In the genomic region with DNA sequence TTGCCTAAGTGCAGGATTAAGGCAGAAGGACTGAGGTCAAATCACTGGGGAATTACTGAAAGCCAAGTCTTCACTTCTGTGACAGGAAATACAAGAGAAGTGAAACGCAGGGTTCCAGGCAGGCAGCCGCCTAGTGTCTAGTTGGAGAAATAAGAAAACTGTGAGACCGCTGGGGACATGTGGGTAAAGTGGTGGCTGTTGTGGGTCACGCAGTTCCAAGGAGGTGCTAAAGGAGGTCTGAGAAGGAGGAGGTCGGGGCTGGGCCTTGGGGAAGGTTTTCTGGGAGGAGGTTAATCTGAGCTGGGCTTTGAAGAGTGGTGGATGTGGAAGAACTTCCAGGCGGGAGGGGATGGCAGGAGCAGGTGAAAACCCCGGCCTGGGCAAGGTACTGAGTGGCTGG, we compare ENCODE assay signal across 1 cellular context.
TF ChIP-seq lines count a peak whose summit lies in the region.

No MANE protein-coding gene starts in this region.

TF ChIP-seq in GM12878, 131 proteins besides CTCF, POLR2A, EP300 and RAD21 (continues in another document):
- no peak for TF ChIP-seq ZNF24 (IDR thresholded peaks at IDR 0.05)
- no peak for TF ChIP-seq NFYA (IDR thresholded peaks at IDR 0.05; ENCODE audit: borderline replicate concordance, low read depth, low read length)
- TF ChIP-seq CHD2 (IDR thresholded peaks at IDR 0.05; ENCODE audit: borderline replicate concordance, low read depth, low read length): peak; percentile 22; the same call in 1 of the 2 replicates
- peak; percentile 31; the same call in 1 of the 3 replicates for TF ChIP-seq POU2F2 (IDR thresholded peaks at IDR 0.05; ENCODE audit: borderline replicate concordance, low read depth, low read length)
- TF ChIP-seq, protein P1, sequence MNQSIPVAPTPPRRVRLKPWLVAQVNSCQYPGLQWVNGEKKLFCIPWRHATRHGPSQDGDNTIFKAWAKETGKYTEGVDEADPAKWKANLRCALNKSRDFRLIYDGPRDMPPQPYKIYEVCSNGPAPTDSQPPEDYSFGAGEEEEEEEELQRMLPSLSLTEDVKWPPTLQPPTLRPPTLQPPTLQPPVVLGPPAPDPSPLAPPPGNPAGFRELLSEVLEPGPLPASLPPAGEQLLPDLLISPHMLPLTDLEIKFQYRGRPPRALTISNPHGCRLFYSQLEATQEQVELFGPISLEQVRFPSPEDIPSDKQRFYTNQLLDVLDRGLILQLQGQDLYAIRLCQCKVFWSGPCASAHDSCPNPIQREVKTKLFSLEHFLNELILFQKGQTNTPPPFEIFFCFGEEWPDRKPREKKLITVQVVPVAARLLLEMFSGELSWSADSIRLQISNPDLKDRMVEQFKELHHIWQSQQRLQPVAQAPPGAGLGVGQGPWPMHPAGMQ (IDR thresholded peaks at IDR 0.05; ENCODE audit: borderline replicate concordance): peak; percentile 79
- TF ChIP-seq, protein P2, sequence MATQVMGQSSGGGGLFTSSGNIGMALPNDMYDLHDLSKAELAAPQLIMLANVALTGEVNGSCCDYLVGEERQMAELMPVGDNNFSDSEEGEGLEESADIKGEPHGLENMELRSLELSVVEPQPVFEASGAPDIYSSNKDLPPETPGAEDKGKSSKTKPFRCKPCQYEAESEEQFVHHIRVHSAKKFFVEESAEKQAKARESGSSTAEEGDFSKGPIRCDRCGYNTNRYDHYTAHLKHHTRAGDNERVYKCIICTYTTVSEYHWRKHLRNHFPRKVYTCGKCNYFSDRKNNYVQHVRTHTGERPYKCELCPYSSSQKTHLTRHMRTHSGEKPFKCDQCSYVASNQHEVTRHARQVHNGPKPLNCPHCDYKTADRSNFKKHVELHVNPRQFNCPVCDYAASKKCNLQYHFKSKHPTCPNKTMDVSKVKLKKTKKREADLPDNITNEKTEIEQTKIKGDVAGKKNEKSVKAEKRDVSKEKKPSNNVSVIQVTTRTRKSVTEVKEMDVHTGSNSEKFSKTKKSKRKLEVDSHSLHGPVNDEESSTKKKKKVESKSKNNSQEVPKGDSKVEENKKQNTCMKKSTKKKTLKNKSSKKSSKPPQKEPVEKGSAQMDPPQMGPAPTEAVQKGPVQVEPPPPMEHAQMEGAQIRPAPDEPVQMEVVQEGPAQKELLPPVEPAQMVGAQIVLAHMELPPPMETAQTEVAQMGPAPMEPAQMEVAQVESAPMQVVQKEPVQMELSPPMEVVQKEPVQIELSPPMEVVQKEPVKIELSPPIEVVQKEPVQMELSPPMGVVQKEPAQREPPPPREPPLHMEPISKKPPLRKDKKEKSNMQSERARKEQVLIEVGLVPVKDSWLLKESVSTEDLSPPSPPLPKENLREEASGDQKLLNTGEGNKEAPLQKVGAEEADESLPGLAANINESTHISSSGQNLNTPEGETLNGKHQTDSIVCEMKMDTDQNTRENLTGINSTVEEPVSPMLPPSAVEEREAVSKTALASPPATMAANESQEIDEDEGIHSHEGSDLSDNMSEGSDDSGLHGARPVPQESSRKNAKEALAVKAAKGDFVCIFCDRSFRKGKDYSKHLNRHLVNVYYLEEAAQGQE (IDR thresholded peaks at IDR 0.05; ENCODE audit: low read depth, low read length): no peak
- TF ChIP-seq SMAD5 (IDR thresholded peaks at IDR 0.05; ENCODE audit: low read depth): no peak
- TF ChIP-seq SREBF2 (IDR thresholded peaks at IDR 0.05; ENCODE audit: low read length): no peak
- 0 out of 2 replicates have a peak, but pooled peaks have one; percentile 22 for TF ChIP-seq IRF4 (IDR thresholded peaks at IDR 0.05; ENCODE audit: low read depth, low read length)
- no peak for TF ChIP-seq KLF5 (IDR thresholded peaks at IDR 0.05; ENCODE audit: partially characterized antibody)
- TF ChIP-seq IKZF1 (conservative IDR thresholded peaks at IDR 0.05): peak; percentile 88
- no peak for TF ChIP-seq CBX3 (IDR thresholded peaks at IDR 0.05; ENCODE audit: borderline replicate concordance, low read depth)
- peak; percentile 43; the same call in 1 of the 2 replicates for TF ChIP-seq ATF7 (IDR thresholded peaks at IDR 0.05; ENCODE audit: low read depth)
- TF ChIP-seq ZBED1 (IDR thresholded peaks at IDR 0.05; ENCODE audit: borderline replicate concordance): no peak
- TF ChIP-seq EED (IDR thresholded peaks at IDR 0.05; ENCODE audit: low read depth): peak; percentile 80
- 0 out of 2 replicates have a peak, but pooled peaks have one; percentile 24 for TF ChIP-seq RCOR1 (conservative IDR thresholded peaks at IDR 0.05; ENCODE audit: low read depth, low read length)
- no peak for TF ChIP-seq FOS (IDR thresholded peaks at IDR 0.05; ENCODE audit: borderline replicate concordance, extremely low read depth, insufficient read length)
- TF ChIP-seq, protein P3, sequence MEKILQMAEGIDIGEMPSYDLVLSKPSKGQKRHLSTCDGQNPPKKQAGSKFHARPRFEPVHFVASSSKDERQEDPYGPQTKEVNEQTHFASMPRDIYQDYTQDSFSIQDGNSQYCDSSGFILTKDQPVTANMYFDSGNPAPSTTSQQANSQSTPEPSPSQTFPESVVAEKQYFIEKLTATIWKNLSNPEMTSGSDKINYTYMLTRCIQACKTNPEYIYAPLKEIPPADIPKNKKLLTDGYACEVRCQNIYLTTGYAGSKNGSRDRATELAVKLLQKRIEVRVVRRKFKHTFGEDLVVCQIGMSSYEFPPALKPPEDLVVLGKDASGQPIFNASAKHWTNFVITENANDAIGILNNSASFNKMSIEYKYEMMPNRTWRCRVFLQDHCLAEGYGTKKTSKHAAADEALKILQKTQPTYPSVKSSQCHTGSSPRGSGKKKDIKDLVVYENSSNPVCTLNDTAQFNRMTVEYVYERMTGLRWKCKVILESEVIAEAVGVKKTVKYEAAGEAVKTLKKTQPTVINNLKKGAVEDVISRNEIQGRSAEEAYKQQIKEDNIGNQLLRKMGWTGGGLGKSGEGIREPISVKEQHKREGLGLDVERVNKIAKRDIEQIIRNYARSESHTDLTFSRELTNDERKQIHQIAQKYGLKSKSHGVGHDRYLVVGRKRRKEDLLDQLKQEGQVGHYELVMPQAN (conservative IDR thresholded peaks at IDR 0.05): no peak
- TF ChIP-seq, protein P4, sequence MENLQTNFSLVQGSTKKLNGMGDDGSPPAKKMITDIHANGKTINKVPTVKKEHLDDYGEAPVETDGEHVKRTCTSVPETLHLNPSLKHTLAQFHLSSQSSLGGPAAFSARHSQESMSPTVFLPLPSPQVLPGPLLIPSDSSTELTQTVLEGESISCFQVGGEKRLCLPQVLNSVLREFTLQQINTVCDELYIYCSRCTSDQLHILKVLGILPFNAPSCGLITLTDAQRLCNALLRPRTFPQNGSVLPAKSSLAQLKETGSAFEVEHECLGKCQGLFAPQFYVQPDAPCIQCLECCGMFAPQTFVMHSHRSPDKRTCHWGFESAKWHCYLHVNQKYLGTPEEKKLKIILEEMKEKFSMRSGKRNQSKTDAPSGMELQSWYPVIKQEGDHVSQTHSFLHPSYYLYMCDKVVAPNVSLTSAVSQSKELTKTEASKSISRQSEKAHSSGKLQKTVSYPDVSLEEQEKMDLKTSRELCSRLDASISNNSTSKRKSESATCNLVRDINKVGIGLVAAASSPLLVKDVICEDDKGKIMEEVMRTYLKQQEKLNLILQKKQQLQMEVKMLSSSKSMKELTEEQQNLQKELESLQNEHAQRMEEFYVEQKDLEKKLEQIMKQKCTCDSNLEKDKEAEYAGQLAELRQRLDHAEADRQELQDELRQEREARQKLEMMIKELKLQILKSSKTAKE (IDR thresholded peaks at IDR 0.05; ENCODE audit: low read depth, poor library complexity, severe bottlenecking): peak; percentile 78
- peak; percentile 62 for TF ChIP-seq NR2F1 (conservative IDR thresholded peaks at IDR 0.05)
- TF ChIP-seq, protein P5, sequence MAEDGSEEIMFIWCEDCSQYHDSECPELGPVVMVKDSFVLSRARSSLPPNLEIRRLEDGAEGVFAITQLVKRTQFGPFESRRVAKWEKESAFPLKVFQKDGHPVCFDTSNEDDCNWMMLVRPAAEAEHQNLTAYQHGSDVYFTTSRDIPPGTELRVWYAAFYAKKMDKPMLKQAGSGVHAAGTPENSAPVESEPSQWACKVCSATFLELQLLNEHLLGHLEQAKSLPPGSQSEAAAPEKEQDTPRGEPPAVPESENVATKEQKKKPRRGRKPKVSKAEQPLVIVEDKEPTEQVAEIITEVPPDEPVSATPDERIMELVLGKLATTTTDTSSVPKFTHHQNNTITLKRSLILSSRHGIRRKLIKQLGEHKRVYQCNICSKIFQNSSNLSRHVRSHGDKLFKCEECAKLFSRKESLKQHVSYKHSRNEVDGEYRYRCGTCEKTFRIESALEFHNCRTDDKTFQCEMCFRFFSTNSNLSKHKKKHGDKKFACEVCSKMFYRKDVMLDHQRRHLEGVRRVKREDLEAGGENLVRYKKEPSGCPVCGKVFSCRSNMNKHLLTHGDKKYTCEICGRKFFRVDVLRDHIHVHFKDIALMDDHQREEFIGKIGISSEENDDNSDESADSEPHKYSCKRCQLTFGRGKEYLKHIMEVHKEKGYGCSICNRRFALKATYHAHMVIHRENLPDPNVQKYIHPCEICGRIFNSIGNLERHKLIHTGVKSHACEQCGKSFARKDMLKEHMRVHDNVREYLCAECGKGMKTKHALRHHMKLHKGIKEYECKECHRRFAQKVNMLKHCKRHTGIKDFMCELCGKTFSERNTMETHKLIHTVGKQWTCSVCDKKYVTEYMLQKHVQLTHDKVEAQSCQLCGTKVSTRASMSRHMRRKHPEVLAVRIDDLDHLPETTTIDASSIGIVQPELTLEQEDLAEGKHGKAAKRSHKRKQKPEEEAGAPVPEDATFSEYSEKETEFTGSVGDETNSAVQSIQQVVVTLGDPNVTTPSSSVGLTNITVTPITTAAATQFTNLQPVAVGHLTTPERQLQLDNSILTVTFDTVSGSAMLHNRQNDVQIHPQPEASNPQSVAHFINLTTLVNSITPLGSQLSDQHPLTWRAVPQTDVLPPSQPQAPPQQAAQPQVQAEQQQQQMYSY (CRISPR knock-in tag; IDR thresholded peaks at IDR 0.05): no peak
- TF ChIP-seq YY1 (IDR thresholded peaks at IDR 0.05; ENCODE audit: low read depth, low read length): peak; percentile 56; the same call in 1 of the 2 replicates
- no peak for TF ChIP-seq TCF7 (IDR thresholded peaks at IDR 0.05; ENCODE audit: borderline replicate concordance)
- TF ChIP-seq, protein P6, sequence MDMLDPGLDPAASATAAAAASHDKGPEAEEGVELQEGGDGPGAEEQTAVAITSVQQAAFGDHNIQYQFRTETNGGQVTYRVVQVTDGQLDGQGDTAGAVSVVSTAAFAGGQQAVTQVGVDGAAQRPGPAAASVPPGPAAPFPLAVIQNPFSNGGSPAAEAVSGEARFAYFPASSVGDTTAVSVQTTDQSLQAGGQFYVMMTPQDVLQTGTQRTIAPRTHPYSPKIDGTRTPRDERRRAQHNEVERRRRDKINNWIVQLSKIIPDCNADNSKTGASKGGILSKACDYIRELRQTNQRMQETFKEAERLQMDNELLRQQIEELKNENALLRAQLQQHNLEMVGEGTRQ (IDR thresholded peaks at IDR 0.05; ENCODE audit: borderline replicate concordance, low read depth, low read length): no peak
- TF ChIP-seq, protein P7, sequence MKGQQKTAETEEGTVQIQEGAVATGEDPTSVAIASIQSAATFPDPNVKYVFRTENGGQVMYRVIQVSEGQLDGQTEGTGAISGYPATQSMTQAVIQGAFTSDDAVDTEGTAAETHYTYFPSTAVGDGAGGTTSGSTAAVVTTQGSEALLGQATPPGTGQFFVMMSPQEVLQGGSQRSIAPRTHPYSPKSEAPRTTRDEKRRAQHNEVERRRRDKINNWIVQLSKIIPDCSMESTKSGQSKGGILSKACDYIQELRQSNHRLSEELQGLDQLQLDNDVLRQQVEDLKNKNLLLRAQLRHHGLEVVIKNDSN (IDR thresholded peaks at IDR 0.05; ENCODE audit: borderline replicate concordance, extremely low read length, insufficient read depth, low read depth, low read length): no peak
- no peak for TF ChIP-seq HDAC2 (IDR thresholded peaks at IDR 0.05)
- TF ChIP-seq, protein P8, sequence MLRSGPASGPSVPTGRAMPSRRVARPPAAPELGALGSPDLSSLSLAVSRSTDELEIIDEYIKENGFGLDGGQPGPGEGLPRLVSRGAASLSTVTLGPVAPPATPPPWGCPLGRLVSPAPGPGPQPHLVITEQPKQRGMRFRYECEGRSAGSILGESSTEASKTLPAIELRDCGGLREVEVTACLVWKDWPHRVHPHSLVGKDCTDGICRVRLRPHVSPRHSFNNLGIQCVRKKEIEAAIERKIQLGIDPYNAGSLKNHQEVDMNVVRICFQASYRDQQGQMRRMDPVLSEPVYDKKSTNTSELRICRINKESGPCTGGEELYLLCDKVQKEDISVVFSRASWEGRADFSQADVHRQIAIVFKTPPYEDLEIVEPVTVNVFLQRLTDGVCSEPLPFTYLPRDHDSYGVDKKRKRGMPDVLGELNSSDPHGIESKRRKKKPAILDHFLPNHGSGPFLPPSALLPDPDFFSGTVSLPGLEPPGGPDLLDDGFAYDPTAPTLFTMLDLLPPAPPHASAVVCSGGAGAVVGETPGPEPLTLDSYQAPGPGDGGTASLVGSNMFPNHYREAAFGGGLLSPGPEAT (IDR thresholded peaks at IDR 0.05; ENCODE audit: low read depth): peak; percentile 80
- no peak for TF ChIP-seq NR2C1 (IDR thresholded peaks at IDR 0.05)
- TF ChIP-seq HDAC6 (IDR thresholded peaks at IDR 0.05; ENCODE audit: unreplicated experiment): no peak
- TF ChIP-seq MEF2B (IDR thresholded peaks at IDR 0.05; ENCODE audit: partially characterized antibody, poor library complexity, severe bottlenecking): peak; percentile 84
- TF ChIP-seq, protein P9, sequence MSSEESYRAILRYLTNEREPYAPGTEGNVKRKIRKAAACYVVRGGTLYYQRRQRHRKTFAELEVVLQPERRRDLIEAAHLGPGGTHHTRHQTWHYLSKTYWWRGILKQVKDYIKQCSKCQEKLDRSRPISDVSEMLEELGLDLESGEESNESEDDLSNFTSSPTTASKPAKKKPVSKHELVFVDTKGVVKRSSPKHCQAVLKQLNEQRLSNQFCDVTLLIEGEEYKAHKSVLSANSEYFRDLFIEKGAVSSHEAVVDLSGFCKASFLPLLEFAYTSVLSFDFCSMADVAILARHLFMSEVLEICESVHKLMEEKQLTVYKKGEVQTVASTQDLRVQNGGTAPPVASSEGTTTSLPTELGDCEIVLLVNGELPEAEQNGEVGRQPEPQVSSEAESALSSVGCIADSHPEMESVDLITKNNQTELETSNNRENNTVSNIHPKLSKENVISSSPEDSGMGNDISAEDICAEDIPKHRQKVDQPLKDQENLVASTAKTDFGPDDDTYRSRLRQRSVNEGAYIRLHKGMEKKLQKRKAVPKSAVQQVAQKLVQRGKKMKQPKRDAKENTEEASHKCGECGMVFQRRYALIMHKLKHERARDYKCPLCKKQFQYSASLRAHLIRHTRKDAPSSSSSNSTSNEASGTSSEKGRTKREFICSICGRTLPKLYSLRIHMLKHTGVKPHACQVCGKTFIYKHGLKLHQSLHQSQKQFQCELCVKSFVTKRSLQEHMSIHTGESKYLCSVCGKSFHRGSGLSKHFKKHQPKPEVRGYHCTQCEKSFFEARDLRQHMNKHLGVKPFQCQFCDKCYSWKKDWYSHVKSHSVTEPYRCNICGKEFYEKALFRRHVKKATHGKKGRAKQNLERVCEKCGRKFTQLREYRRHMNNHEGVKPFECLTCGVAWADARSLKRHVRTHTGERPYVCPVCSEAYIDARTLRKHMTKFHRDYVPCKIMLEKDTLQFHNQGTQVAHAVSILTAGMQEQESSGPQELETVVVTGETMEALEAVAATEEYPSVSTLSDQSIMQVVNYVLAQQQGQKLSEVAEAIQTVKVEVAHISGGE (CRISPR knock-in tag; IDR thresholded peaks at IDR 0.05): no peak
- TF ChIP-seq SUZ12 (IDR thresholded peaks at IDR 0.05; ENCODE audit: unreplicated experiment): no peak
- no peak for TF ChIP-seq JUNB (IDR thresholded peaks at IDR 0.05)
- TF ChIP-seq SRF (IDR thresholded peaks at IDR 0.05; ENCODE audit: low read depth in 2 of 2, low read length in 2 of 2): no peak
- TF ChIP-seq, protein P10, sequence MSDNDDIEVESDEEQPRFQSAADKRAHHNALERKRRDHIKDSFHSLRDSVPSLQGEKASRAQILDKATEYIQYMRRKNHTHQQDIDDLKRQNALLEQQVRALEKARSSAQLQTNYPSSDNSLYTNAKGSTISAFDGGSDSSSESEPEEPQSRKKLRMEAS (IDR thresholded peaks at IDR 0.05; ENCODE audit: low read depth, low read length): 0 out of 2 replicates have a peak, but pooled peaks have one; percentile 29
- TF ChIP-seq BHLHE40 (IDR thresholded peaks at IDR 0.05; ENCODE audit: borderline replicate concordance in 1 of 2, low read depth in 2 of 2, low read length in 1 of 2): peak in 1 of 2 experiments; percentile 63; a peak in 1 of 4 replicates
